18 cellular contexts compared by ENCODE assay signal in the genomic region with DNA sequence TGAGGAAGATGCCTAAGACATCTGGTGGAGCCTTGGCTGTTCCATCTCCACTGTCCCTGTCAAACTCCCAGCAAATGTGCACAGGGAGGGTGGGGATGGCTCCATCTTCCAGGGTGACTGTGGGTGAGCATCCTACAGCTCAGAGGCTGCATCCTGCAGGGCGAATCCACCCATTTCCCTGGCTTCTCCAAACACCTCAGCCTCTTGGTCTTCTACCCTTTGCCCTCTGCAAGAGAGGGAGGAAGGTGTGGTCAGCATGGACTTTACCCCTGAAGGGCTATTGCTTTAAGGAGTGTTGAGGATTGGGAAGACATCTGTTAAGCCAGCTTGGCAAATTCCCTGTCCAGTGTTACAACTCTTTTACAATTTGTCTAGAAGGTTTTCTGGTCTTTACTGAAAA.
"Had no signal": no experiment of that assay in that cellular context is flagged by ENCODE, and none has a peak within 500 bp of the region (broad histone marks: within the 10 kb centered on the region; RNA-seq: fewer than 3 reads in every experiment).

No MANE protein-coding gene starts in this region.

- ATAC-seq: effector memory CD8-positive, alpha-beta T cell; gastroesophageal sphincter; natural killer cell treated with Interleukin-12 subunit alpha and Interleukin-12 subunit beta and Interleukin-15 and Interleukin-18, amount 100 ng/mL, for 72 hours; psoas muscle; stimulated activated memory B cell treated with anti-CD40 and anti-IgM and Interleukin-4, amounts not matched to agents 10 μg/mL and 1 μg/mL and 100 μg/mL, for 72 hours; upper lobe of right lung had no signal

- H3K36me3 ChIP-seq: esophagus muscularis mucosa, gastroesophageal sphincter, neural progenitor cell, right lobe of liver, spleen, tibial artery, upper lobe of right lung had no signal

- H3K9ac ChIP-seq: neural progenitor cell had no signal

- H3K27ac ChIP-seq: epithelial cell of prostate, esophagus muscularis mucosa, gastroesophageal sphincter, neural progenitor cell, psoas muscle, right lobe of liver, spleen, tibial artery, upper lobe of right lung had no signal

- H3K4me1 ChIP-seq: neural progenitor cell, right lobe of liver, tibial artery, upper lobe of right lung had no signal

- H3K27me3 ChIP-seq: esophagus muscularis mucosa, gastroesophageal sphincter, neural progenitor cell, right lobe of liver, spleen, upper lobe of right lung had no signal

- H3K4me3 ChIP-seq: esophagus muscularis mucosa, gastroesophageal sphincter, neural progenitor cell, psoas muscle, right lobe of liver, spleen, tibial artery, upper lobe of right lung had no signal

- H2AFZ ChIP-seq: neural progenitor cell had no signal

- H3K4me2 ChIP-seq: neural progenitor cell had no signal

- DNase-seq: effector memory CD8-positive, alpha-beta T cell; glutamatergic neuron; mesendoderm; psoas muscle; retina; right lobe of liver; spleen; stimulated activated CD4-positive, alpha-beta T cell treated with anti-CD3 and anti-CD28 coated beads, Interleukin-15, amount 100 ng/mL, for 24 hours; stimulated activated CD4-positive, alpha-beta T cell treated with anti-CD3 and anti-CD28 coated beads, Interleukin-1b, Interleukin-23, amount 100 ng/mL, for 48 hours; stimulated activated CD4-positive, alpha-beta T cell treated with anti-CD3 and anti-CD28 coated beads, Interleukin-4, amount 100 ng/mL, for 24 hours; tibial artery; upper lobe of right lung had no signal

- H3K9me3 ChIP-seq: esophagus muscularis mucosa, gastroesophageal sphincter, psoas muscle, right lobe of liver, spleen, tibial artery, upper lobe of right lung had no signal
